ENCODE assay signal across 2 cellular contexts in the genomic region with DNA sequence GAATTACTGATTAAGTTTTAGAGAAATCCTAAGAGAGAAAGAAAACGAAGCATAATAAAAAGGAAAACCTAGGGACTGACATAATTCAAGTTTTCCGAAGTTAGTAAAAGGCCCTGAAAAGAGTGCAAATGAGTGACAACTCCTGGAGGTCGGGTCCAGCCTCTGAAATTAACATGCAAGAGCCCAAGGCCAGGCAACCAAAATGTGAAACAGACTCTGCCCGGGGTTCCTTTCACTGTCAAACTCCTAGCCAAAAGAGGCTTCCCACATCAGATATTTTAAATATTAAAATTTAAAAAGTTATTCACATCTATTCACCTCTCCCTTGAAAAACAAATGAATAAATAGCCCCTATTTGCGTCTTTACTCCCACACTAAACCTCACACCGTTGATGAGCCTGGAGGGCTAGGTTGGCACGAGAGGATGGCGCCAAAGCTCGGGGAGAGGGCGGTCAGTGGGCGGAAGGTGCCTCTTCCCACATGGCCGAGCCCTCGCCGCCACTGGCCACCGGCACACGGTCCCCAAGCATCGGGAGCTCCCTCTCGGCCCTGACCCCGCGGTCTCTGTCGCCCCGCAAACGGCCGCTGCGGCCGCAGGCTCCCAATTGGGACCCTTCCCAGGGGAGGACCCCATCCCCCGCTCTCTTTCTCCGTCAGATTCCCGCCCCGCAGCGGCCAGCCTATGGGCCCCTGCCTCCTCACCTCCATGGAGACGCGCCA.
TF ChIP-seq lines count a peak whose summit lies in the region.

No MANE protein-coding gene starts in this region.

TF ChIP-seq in HEK293, 187 proteins besides CTCF, POLR2A, EP300 and RAD21 (continues in another document):
- TF ChIP-seq ZNF433 (tag by site-specific recombination; IDR thresholded peaks at IDR 0.05; ENCODE audit: low read depth): no peak
- TF ChIP-seq ZNF548 (tag by site-specific recombination; IDR thresholded peaks at IDR 0.05): no peak
- no peak for TF ChIP-seq KLF1 (tag by site-specific recombination; IDR thresholded peaks at IDR 0.05)
- no peak for TF ChIP-seq KLF8 (tag by site-specific recombination; IDR thresholded peaks at IDR 0.05)
- TF ChIP-seq, protein P1, sequence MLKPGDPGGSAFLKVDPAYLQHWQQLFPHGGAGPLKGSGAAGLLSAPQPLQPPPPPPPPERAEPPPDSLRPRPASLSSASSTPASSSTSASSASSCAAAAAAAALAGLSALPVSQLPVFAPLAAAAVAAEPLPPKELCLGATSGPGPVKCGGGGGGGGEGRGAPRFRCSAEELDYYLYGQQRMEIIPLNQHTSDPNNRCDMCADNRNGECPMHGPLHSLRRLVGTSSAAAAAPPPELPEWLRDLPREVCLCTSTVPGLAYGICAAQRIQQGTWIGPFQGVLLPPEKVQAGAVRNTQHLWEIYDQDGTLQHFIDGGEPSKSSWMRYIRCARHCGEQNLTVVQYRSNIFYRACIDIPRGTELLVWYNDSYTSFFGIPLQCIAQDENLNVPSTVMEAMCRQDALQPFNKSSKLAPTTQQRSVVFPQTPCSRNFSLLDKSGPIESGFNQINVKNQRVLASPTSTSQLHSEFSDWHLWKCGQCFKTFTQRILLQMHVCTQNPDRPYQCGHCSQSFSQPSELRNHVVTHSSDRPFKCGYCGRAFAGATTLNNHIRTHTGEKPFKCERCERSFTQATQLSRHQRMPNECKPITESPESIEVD (tag by site-specific recombination; IDR thresholded peaks at IDR 0.05): no peak
- peak; percentile 93 for TF ChIP-seq ZFHX2 (tag by site-specific recombination; conservative IDR thresholded peaks at IDR 0.05)
- no peak for TF ChIP-seq ZNF175 (tag by site-specific recombination; IDR thresholded peaks at IDR 0.05)
- no peak for TF ChIP-seq ZNF211 (tag by site-specific recombination; IDR thresholded peaks at IDR 0.05; ENCODE audit: low read depth)
- TF ChIP-seq, protein P2, sequence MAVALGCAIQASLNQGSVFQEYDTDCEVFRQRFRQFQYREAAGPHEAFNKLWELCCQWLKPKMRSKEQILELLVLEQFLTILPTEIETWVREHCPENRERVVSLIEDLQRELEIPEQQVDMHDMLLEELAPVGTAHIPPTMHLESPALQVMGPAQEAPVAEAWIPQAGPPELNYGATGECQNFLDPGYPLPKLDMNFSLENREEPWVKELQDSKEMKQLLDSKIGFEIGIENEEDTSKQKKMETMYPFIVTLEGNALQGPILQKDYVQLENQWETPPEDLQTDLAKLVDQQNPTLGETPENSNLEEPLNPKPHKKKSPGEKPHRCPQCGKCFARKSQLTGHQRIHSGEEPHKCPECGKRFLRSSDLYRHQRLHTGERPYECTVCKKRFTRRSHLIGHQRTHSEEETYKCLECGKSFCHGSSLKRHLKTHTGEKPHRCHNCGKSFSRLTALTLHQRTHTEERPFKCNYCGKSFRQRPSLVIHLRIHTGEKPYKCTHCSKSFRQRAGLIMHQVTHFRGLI (tag by site-specific recombination; IDR thresholded peaks at IDR 0.05): no peak
- TF ChIP-seq ZNF768 (tag by site-specific recombination; IDR thresholded peaks at IDR 0.05): no peak
- no peak for TF ChIP-seq TRIM28 (IDR thresholded peaks at IDR 0.05; ENCODE audit: borderline replicate concordance, low read length)
- no peak for TF ChIP-seq ZNF311 (tag by site-specific recombination; IDR thresholded peaks at IDR 0.05; ENCODE audit: borderline replicate concordance)
- TF ChIP-seq ZNF37A (tag by site-specific recombination; IDR thresholded peaks at IDR 0.05): no peak
- TF ChIP-seq ZNF777 (tag by site-specific recombination; IDR thresholded peaks at IDR 0.05; ENCODE audit: borderline replicate concordance): no peak
- TF ChIP-seq ZNF660 (tag by site-specific recombination; IDR thresholded peaks at IDR 0.05): no peak
- TF ChIP-seq ZNF558 (tag by site-specific recombination; IDR thresholded peaks at IDR 0.05): no peak
- TF ChIP-seq EGR2 (tag by site-specific recombination; IDR thresholded peaks at IDR 0.05; ENCODE audit: low read depth): peak; percentile 85
- TF ChIP-seq ZNF76 (tag by site-specific recombination; IDR thresholded peaks at IDR 0.05; ENCODE audit: borderline replicate concordance, low read depth): no peak
- no peak for TF ChIP-seq ZNF133 (tag by site-specific recombination; IDR thresholded peaks at IDR 0.05)
- TF ChIP-seq TCF7L2 (IDR thresholded peaks at IDR 0.05; ENCODE audit: borderline replicate concordance, low read depth, low read length): no peak
- no peak for TF ChIP-seq ZSCAN30 (tag by site-specific recombination; IDR thresholded peaks at IDR 0.05)
- TF ChIP-seq ZFP69B (tag by site-specific recombination; IDR thresholded peaks at IDR 0.05): no peak
- no peak for TF ChIP-seq SALL2 (tag by site-specific recombination; IDR thresholded peaks at IDR 0.05; ENCODE audit: borderline replicate concordance)
- TF ChIP-seq ZNF677 (tag by site-specific recombination; IDR thresholded peaks at IDR 0.05): no peak
- TF ChIP-seq HOXC10 (CRISPR knock-in tag; IDR thresholded peaks at IDR 0.05): no peak
- TF ChIP-seq, protein P3, sequence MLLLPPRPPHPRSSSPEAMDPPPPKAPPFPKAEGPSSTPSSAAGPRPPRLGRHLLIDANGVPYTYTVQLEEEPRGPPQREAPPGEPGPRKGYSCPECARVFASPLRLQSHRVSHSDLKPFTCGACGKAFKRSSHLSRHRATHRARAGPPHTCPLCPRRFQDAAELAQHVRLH (tag by site-specific recombination; IDR thresholded peaks at IDR 0.05): no peak
- TF ChIP-seq ZNF843 (tag by site-specific recombination; IDR thresholded peaks at IDR 0.05): peak; percentile 22; the same call in 1 of the 2 replicates
- TF ChIP-seq, protein P4, sequence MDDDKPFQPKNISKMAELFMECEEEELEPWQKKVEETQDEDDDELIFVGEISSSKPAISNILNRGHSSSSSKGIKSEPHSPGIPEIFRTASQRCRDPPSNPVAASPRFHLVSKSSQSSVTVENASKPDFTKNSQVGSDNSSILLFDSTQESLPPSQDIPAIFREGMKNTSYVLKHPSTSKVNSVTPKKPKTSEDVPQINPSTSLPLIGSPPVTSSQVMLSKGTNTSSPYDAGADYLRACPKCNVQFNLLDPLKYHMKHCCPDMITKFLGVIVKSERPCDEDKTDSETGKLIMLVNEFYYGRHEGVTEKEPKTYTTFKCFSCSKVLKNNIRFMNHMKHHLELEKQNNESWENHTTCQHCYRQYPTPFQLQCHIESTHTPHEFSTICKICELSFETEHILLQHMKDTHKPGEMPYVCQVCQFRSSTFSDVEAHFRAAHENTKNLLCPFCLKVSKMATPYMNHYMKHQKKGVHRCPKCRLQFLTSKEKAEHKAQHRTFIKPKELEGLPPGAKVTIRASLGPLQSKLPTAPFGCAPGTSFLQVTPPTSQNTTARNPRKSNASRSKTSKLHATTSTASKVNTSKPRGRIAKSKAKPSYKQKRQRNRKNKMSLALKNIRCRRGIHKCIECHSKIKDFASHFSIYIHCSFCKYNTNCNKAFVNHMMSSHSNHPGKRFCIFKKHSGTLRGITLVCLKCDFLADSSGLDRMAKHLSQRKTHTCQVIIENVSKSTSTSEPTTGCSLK (tag by site-specific recombination; IDR thresholded peaks at IDR 0.05): no peak
- no peak for TF ChIP-seq REPIN1 (tag by site-specific recombination; IDR thresholded peaks at IDR 0.05; ENCODE audit: low read depth)
- no peak for TF ChIP-seq ZNF239 (tag by site-specific recombination; IDR thresholded peaks at IDR 0.05)
- TF ChIP-seq BCL11B (tag by site-specific recombination; IDR thresholded peaks at IDR 0.05; ENCODE audit: low read depth): no peak
- TF ChIP-seq SCRT1 (tag by site-specific recombination; IDR thresholded peaks at IDR 0.05; ENCODE audit: borderline replicate concordance): no peak
- no peak for TF ChIP-seq ZNF423 (tag by site-specific recombination; IDR thresholded peaks at IDR 0.05)
- peak; percentile 15; the same call in 1 of the 2 replicates for TF ChIP-seq ZNF501 (tag by site-specific recombination; IDR thresholded peaks at IDR 0.05)

TF ChIP-seq in GM12878, 131 proteins besides CTCF, POLR2A, EP300 and RAD21:
- TF ChIP-seq, protein P5, sequence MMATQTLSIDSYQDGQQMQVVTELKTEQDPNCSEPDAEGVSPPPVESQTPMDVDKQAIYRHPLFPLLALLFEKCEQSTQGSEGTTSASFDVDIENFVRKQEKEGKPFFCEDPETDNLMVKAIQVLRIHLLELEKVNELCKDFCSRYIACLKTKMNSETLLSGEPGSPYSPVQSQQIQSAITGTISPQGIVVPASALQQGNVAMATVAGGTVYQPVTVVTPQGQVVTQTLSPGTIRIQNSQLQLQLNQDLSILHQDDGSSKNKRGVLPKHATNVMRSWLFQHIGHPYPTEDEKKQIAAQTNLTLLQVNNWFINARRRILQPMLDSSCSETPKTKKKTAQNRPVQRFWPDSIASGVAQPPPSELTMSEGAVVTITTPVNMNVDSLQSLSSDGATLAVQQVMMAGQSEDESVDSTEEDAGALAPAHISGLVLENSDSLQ (IDR thresholded peaks at IDR 0.05): peak; percentile 48; the same call in 1 of the 2 replicates
- TF ChIP-seq MEF2A (IDR thresholded peaks at IDR 0.05; ENCODE audit: insufficient read depth, low read depth, low read length) (0 out of 2 replicates have a peak, but pooled peaks have one; percentile 13), CBFB (IDR thresholded peaks at IDR 0.05; ENCODE audit: low read depth) (0 out of 2 replicates have a peak, but pooled peaks have one; percentile 37), RUNX3 (IDR thresholded peaks at IDR 0.05; ENCODE audit: low read length) (peak; percentile 58), JUND (IDR thresholded peaks at IDR 0.05; ENCODE audit: low read depth, low read length) (no peak), BHLHE40 (IDR thresholded peaks at IDR 0.05; ENCODE audit: borderline replicate concordance in 1 of 2, low read depth in 2 of 2, low read length in 1 of 2) (peak in 1 of 2 experiments; percentile 41; a peak in 1 of 4 replicates), EED (IDR thresholded peaks at IDR 0.05; ENCODE audit: low read depth) (peak; percentile 19; the same call in 1 of the 2 replicates), RB1 (IDR thresholded peaks at IDR 0.05; ENCODE audit: borderline replicate concordance) (no peak)
